In the genomic region with DNA sequence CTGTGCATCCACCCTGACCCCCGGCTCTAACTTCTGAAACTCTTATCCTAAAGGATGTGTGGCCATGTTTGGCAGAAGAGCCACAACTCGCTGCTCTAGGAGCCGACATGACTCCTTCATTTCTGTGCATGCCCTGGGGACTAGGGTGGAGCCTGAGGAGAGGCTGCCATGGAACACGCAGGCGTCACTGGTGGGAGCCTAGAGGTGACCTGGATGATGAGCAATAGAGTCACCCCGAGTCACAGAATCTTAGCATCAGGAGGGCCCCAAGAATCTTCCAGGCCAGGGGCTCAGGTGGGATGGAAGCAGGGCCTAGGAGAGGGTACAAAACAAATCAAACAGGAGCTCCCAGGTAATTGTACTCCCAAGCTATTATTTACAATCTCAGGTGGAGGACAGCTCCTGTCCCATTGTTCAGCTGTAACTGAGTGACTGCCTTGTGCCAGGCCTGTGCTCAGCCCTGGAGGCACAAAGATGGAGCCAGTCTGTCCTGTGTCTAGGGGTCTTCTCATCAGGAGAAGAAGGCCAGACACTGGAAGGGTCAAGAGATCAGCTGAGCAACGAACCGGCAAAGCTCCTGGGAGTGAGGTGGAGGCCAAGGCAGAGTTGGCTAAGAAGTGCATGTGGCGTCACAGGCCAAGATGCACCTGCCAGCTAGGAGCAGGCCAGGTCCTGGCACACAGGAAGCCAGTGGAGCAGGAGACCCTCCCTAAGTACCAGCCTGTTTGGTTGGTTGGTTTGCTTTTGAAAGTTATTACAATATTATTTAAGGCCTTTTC, we compare ENCODE assay signal across 13 cellular contexts. TPM values are rescaled to one million over a fixed set of nuclear protein-coding genes. Genes with fewer than 3 reads are reported as not detected.
DNase-seq lines count a peak whose midpoint lies in the region; ATAC-seq and TF ChIP-seq lines count a peak whose summit lies in the region.
"Had no signal": no experiment of that assay in that cellular context is flagged by ENCODE, and none has a peak within 500 bp of the region (broad histone marks: within the 10 kb centered on the region; RNA-seq: fewer than 3 reads in every experiment).

No MANE protein-coding gene starts in this region.

- H3K36me3 ChIP-seq in KOPT-K1 (ENCODE audit: insufficient read depth, low read length) (no peaks in the 10 kb centered on the region), suprapubic skin (peaks cover 7% of the 10 kb centered on the region)

- DNase-seq in coronary artery (ENCODE audit: low spot score) (peak; percentile 69), mesothelial cell of epicardium (ENCODE audit: low spot score in 2 of 2, unreplicated experiment in 2 of 2) (no peak), suprapubic skin (ENCODE audit: low spot score in 2 of 2) (no peak), GM19238 (ENCODE audit: insufficient read length, low spot score) (no peak)
- DNase-seq: activated CD4-positive, alpha-beta T cell treated with anti-CD3 and anti-CD28 coated beads for 48 hours; activated naive CD8-positive, alpha-beta T cell treated with anti-CD3 and anti-CD28 coated beads, Interleukin-2, amount 50 U/mL, for 24 hours; DMS53 had no signal

- 49% methylated on average over 9 of the region's 9 CpGs for WGBS in suprapubic skin

- peak overlapping the region; percentile 27 for H3K27ac Mint-ChIP-seq in mesothelial cell of epicardium
- H3K27ac Mint-ChIP-seq: activated naive CD8-positive, alpha-beta T cell treated with anti-CD3 and anti-CD28 coated beads, Interleukin-2, amount 50 U/mL, for 24 hours had no signal

- H3K9me3 Mint-ChIP-seq in mesothelial cell of epicardium, result no peaks in the 10 kb centered on the region

- ATAC-seq in HG02571 (IDR thresholded peaks at IDR 0.05; ENCODE audit: unreplicated experiment) (no peak), GM19455 (IDR thresholded peaks at IDR 0.05; ENCODE audit: unreplicated experiment) (no peak), HG02798 (IDR thresholded peaks at IDR 0.05; ENCODE audit: poor library complexity, unreplicated experiment) (no peak)
- ATAC-seq: activated naive CD8-positive, alpha-beta T cell treated with anti-CD3 and anti-CD28 coated beads, Interleukin-2, amount 50 U/mL, for 24 hours had no signal

- no peaks in the 10 kb centered on the region for H3K27me3 Mint-ChIP-seq in mesothelial cell of epicardium (ENCODE audit: low read depth)
- H3K27me3 Mint-ChIP-seq: activated naive CD8-positive, alpha-beta T cell treated with anti-CD3 and anti-CD28 coated beads, Interleukin-2, amount 50 U/mL, for 24 hours had no signal

- H3K4me3 ChIP-seq in coronary artery (no peak overlapping the region), suprapubic skin (no peak overlapping the region)

- H3K27me3 ChIP-seq in suprapubic skin, result no peaks in the 10 kb centered on the region

- peaks cover 66% of the 10 kb centered on the region for H3K4me1 ChIP-seq in suprapubic skin

- H3K27ac ChIP-seq in KOPT-K1 (ENCODE audit: low read depth, low read length, poor library complexity, severe bottlenecking), result peak overlapping the region; percentile 41
- peak overlapping the region; percentile 81 to 98 for H3K27ac ChIP-seq in coronary artery
- peak overlapping the region; percentile 88 for H3K27ac ChIP-seq in suprapubic skin
- H3K27ac ChIP-seq: epithelial cell of prostate had no signal

- no peak for TF ChIP-seq POLR2A in suprapubic skin (IDR thresholded peaks at IDR 0.05)

- H3K4me3 Mint-ChIP-seq in mesothelial cell of epicardium, result no peak overlapping the region
- H3K4me3 Mint-ChIP-seq: activated naive CD8-positive, alpha-beta T cell treated with anti-CD3 and anti-CD28 coated beads, Interleukin-2, amount 50 U/mL, for 24 hours; IgD-negative memory B cell had no signal

- H3K9me3 ChIP-seq in KOPT-K1 (ENCODE audit: insufficient read depth, low read length, poor library complexity, severe bottlenecking) (no peaks in the 10 kb centered on the region), suprapubic skin (no peaks in the 10 kb centered on the region)

- no peak for TF ChIP-seq CTCF in coronary artery (IDR thresholded peaks at IDR 0.05)
- TF ChIP-seq CTCF in mesothelial cell of epicardium (IDR thresholded peaks at IDR 0.05; ENCODE audit: unreplicated experiment), result no peak
- TF ChIP-seq CTCF in suprapubic skin (IDR thresholded peaks at IDR 0.05), result no peak

- TF ChIP-seq EP300 in suprapubic skin (IDR thresholded peaks at IDR 0.05), result no peak

- peaks cover 50% of the 10 kb centered on the region for H3K4me1 Mint-ChIP-seq in mesothelial cell of epicardium

- H3K36me3 Mint-ChIP-seq in mesothelial cell of epicardium, result peaks cover 2% of the 10 kb centered on the region

RNA-seq across cellular contexts. Expression of gene ZNF22, which starts 5.8 kb away (rescaled TPM):
- total RNA-seq in mesothelial cell of epicardium (44.7 to 46.8 TPM (median 45.2 TPM) in 3 replicates), suprapubic skin (10 to 100 TPM in 1 of 4 donors, 1 to 10 TPM in 3; 6.7 to 15.1 (median 8.5) TPM)

RNA-seq across cellular contexts. Expression of gene DEPP1, which starts 16.3 kb away (rescaled TPM):
- total RNA-seq in mesothelial cell of epicardium, result 8.0 to 11.1 TPM (median 10.1 TPM) in 3 replicates
- 100 to 1,000 TPM in 1 of 4 donors, 10 to 100 TPM in 3; 27.5 to 101 (median 38.2) TPM for total RNA-seq in suprapubic skin

RNA-seq across cellular contexts. Expression of gene RASSF4, which starts 35.3 kb away (rescaled TPM):
- total RNA-seq in mesothelial cell of epicardium (15.4 to 16.6 TPM (median 16.3 TPM) in 3 replicates), suprapubic skin (10 to 100 TPM in 2 of 4 donors, 1 to 10 TPM in 2; 4.4 to 23.3 (median 12.9) TPM)
